Comparison of ENCODE assay signal across 8 cellular contexts in genomic region chr3:52471371-52472238, GRCh38. TPM values are rescaled to one million over a fixed set of nuclear protein-coding genes. Genes with fewer than 3 reads are reported as not detected.
A peak's percentile ranks its signal among the peaks of the same experiment; 100 is the strongest.
DNase-seq lines count a peak whose midpoint lies in the region; ATAC-seq, FAIRE-seq and TF ChIP-seq lines count a peak whose summit lies in the region.

No MANE protein-coding gene starts in this region.

- peaks cover 9% of the 10 kb centered on the region for H3K79me1 ChIP-seq in H1 (ENCODE audit: low read depth, low read length)

- H2BK5ac ChIP-seq in H1 (ENCODE audit: low read depth, low read length): 0 out of 2 replicates have a peak overlapping the region, but pooled peaks have one; percentile 3

- H2AFZ ChIP-seq in H1 (ENCODE audit: low read length): no peak overlapping the region

- no peaks in the 10 kb centered on the region for H3K4me1 Mint-ChIP-seq in activated CD4-positive, alpha-beta T cell treated with anti-CD3 and anti-CD28 coated beads for 36 hours
- H3K4me1 Mint-ChIP-seq in T-helper 2 cell treated with Interferon-gamma antibody and Interleukin-4, amounts not matched to agents 5 μg/mL and 100 μg/mL, for 36 hours (ENCODE audit: low read depth): no peaks in the 10 kb centered on the region

- H3K4me3 Mint-ChIP-seq in activated CD4-positive, alpha-beta T cell treated with anti-CD3 and anti-CD28 coated beads for 36 hours: no peak overlapping the region
- no peak overlapping the region for H3K4me3 Mint-ChIP-seq in T-helper 2 cell treated with Interferon-gamma antibody and Interleukin-4, amounts not matched to agents 5 μg/mL and 100 μg/mL, for 36 hours

- H4K5ac ChIP-seq in H1 (ENCODE audit: insufficient read length, low read depth, low read length): no peak overlapping the region

- H3K27me3 ChIP-seq in H1 (replicated peaks in 1 of 4; ENCODE audit: control insufficient read depth in 3 of 4, extremely low read depth in 1 of 4, insufficient read depth in 3 of 4, low read length in 3 of 4): no peaks in the 10 kb centered on the region; a peak in 1 of 7 replicates

- H3K27ac Mint-ChIP-seq in activated CD4-positive, alpha-beta T cell treated with anti-CD3 and anti-CD28 coated beads for 36 hours: no peak overlapping the region
- H3K27ac Mint-ChIP-seq in T-helper 2 cell treated with Interferon-gamma antibody and Interleukin-4, amounts not matched to agents 5 μg/mL and 100 μg/mL, for 36 hours: no peak overlapping the region

- peaks cover 22% of the 10 kb centered on the region for H3K36me3 Mint-ChIP-seq in activated CD4-positive, alpha-beta T cell treated with anti-CD3 and anti-CD28 coated beads for 36 hours (ENCODE audit: low read depth)
- peaks cover 30% of the 10 kb centered on the region for H3K36me3 Mint-ChIP-seq in T-helper 2 cell treated with Interferon-gamma antibody and Interleukin-4, amounts not matched to agents 5 μg/mL and 100 μg/mL, for 36 hours (ENCODE audit: low read depth)

- CTCF ChIA-PET in activated CD4-positive, alpha-beta T cell treated with anti-CD3 and anti-CD28 coated beads for 36 hours (lab: Charles Lee): interaction anchor here (0.6 to 1.2 kb wide), 6 partner anchors 11 to 155 kb away, joined by 3 to 4 read pairs (median 3); no protein-coding TSS in a partner anchor
- CTCF ChIA-PET in RWPE1 (lab: Yijun Ruan, JAX) (interaction anchor here (0.6 to 0.7 kb wide), 4 partner anchors 15 to 193 kb away, joined by 3 to 7 read pairs (median 4); no protein-coding TSS in a partner anchor), H1 (lab: Charles Lee; ENCODE audit: partially characterized antibody) (interaction anchor here (0.5 to 8.1 kb wide), 30 partner anchors 8 to 408 kb away, joined by 3 to 79 read pairs (median 4); partner anchors contain the start of genes NISCH, SEMA3G, STAB1 and UQCC5)

- no peak for FAIRE-seq in H1 (lab: Jason Lieb, UNC)

- no peak overlapping the region for H2BK20ac ChIP-seq in H1 (ENCODE audit: low read length)

- TF ChIP-seq EP300 in H1 (IDR thresholded peaks at IDR 0.05; ENCODE audit: borderline replicate concordance in 1 of 2, low read depth in 2 of 2, low read length in 2 of 2): no peak

- no peak overlapping the region for H3K4ac ChIP-seq in H1 (replicated peaks; ENCODE audit: insufficient read length, low read depth, low read length)

- H3K9me3 Mint-ChIP-seq in activated CD4-positive, alpha-beta T cell treated with anti-CD3 and anti-CD28 coated beads for 36 hours (ENCODE audit: low read depth): no peaks in the 10 kb centered on the region
- no peaks in the 10 kb centered on the region for H3K9me3 Mint-ChIP-seq in T-helper 2 cell treated with Interferon-gamma antibody and Interleukin-4, amounts not matched to agents 5 μg/mL and 100 μg/mL, for 36 hours

- peak overlapping the region; percentile 73 for H3K27ac ChIP-seq in RWPE1
- H3K27ac ChIP-seq in H1 (ENCODE audit: low read depth, low read length): no peak overlapping the region

- no peak overlapping the region for H3K18ac ChIP-seq in H1 (ENCODE audit: extremely low read depth, low read length)

- TF ChIP-seq RAD21 in H1 (IDR thresholded peaks at IDR 0.05 in 1 of 2, conservative IDR thresholded peaks at IDR 0.05 in 1 of 2; ENCODE audit: low read depth in 2 of 2, low read length in 2 of 2): peak; percentile 63 to 72

- H2BK12ac ChIP-seq in H1 (ENCODE audit: low read depth, low read length): no peak overlapping the region

- no peaks in the 10 kb centered on the region for H3K23me2 ChIP-seq in H1 (ENCODE audit: low read depth, low read length)

- H3K9ac ChIP-seq in H1 (replicated peaks in 1 of 4; ENCODE audit: extremely low read depth in 1 of 4, low read depth in 3 of 4, low read length in 3 of 4): no peak overlapping the region

- ATAC-seq in activated CD4-positive, alpha-beta T cell treated with anti-CD3 and anti-CD28 coated beads for 36 hours: peak; percentile 81
- ATAC-seq in mucosa of descending colon (peak; percentile 71), HG02763 (IDR thresholded peaks at IDR 0.05; ENCODE audit: unreplicated experiment) (no peak)

- WGBS in H1 (ENCODE audit: extremely low coverage in 1 of 2, insufficient coverage in 1 of 2, insufficient read length in 1 of 2, insufficient replicate concordance in 2 of 2, low coverage in 1 of 2, low lambda C conversion rate in 2 of 2, missing lambda C conversion rate in 1 of 2), 2 experiments: 80% methylated on average over 26 of the region's 26 CpGs; no CpG with 5 or more reads in 1 of the 2 experiments

- POLR2A ChIA-PET in activated CD4-positive, alpha-beta T cell treated with anti-CD3 and anti-CD28 coated beads for 36 hours (lab: Charles Lee): interaction anchor here (0.6 kb wide), 1 partner anchor 1003 kb away, joined by 8 read pairs; no protein-coding TSS in a partner anchor
- POLR2A ChIA-PET in RWPE1 (lab: Yijun Ruan, JAX; ENCODE audit: low non-redundant PET) (no interaction called here), H1 (lab: Charles Lee; ENCODE audit: partially characterized antibody) (interaction anchor here (1.0 to 1.6 kb wide), 2 partner anchors 14 to 20 kb away, joined by 3 to 7 read pairs; no protein-coding TSS in a partner anchor)

- H4K91ac ChIP-seq in H1 (replicated peaks; ENCODE audit: insufficient read length, low read length): no peak overlapping the region

- H3K9me3 ChIP-seq in H1 (ENCODE audit: insufficient read depth in 2 of 2, low read depth in 1 of 2, low read length in 1 of 2) (no peaks in the 10 kb centered on the region), mucosa of descending colon (no peaks in the 10 kb centered on the region)

- peak overlapping the region; percentile 15; the same call in 1 of the 2 replicates for H4K8ac ChIP-seq in H1 (ENCODE audit: extremely low read depth, insufficient read depth, low read length)

- H2BK15ac ChIP-seq in H1 (ENCODE audit: low read length): no peak overlapping the region

- no peak overlapping the region for H3K14ac ChIP-seq in H1 (ENCODE audit: insufficient read length)

- H3K4me1 ChIP-seq in H1 (replicated peaks in 1 of 4; ENCODE audit: control insufficient read depth in 3 of 4, insufficient read depth in 4 of 4, low read length in 3 of 4): no peaks in the 10 kb centered on the region; a peak in 3 of 7 replicates
- no peaks in the 10 kb centered on the region for H3K4me1 ChIP-seq in mucosa of descending colon (ENCODE audit: low read depth)

- H3K56ac ChIP-seq in H1 (replicated peaks; ENCODE audit: insufficient read length, low read depth, low read length): no peak overlapping the region

- intact Hi-C loops in activated CD4-positive, alpha-beta T cell treated with anti-CD3 and anti-CD28 coated beads for 36 hours (cut with DNase I, micrococcal nuclease): no loop called here
- intact Hi-C loops in mucosa of descending colon (cut with DNase I, micrococcal nuclease): no loop called here

- H3K4me2 ChIP-seq in H1 (ENCODE audit: insufficient read depth in 1 of 2, low read depth in 2 of 2, low read length in 2 of 2): no peak overlapping the region

- peak; percentile 63 for DNase-seq in activated CD4-positive, alpha-beta T cell treated with anti-CD3 and anti-CD28 coated beads for 36 hours
- no peak for DNase-seq in activated CD4-positive, alpha-beta T cell treated with anti-CD3 and anti-CD28 coated beads, Interleukin-2, amount 50 U/mL, for 1 hour
- DNase-seq in RWPE1 (ENCODE audit: low spot score) (peak; percentile 23), H1 (ENCODE audit: low read depth in 1 of 2, low spot score in 2 of 2) (peak in 1 of 2 experiments; percentile 85), mucosa of descending colon (peak in 2 of 3 donors; percentile 62 to 76), activated gamma-delta T cell (lab: John Stamatoyannopoulos, UW) (no peak)
- no peak for DNase-seq in T-helper 2 cell treated with Interferon-gamma antibody and Interleukin-4, amounts not matched to agents 5 μg/mL and 100 μg/mL, for 36 hours (ENCODE audit: low spot score)

- H2AK5ac ChIP-seq in H1 (ENCODE audit: low read depth, low read length): no peak overlapping the region

- peak; percentile 76 for TF ChIP-seq CTCF in RWPE1 (conservative IDR thresholded peaks at IDR 0.05; ENCODE audit: low read depth)
- TF ChIP-seq CTCF in H1 (IDR thresholded peaks at IDR 0.05; ENCODE audit: control extremely low read depth in 1 of 3, insufficient read depth in 1 of 3, low read depth in 1 of 3, low read length in 3 of 3): peak; percentile 59 to 87 (median 76)
- peak; percentile 40 for TF ChIP-seq CTCF in mucosa of descending colon (IDR thresholded peaks at IDR 0.05)

- no peak overlapping the region for H3K23ac ChIP-seq in H1 (ENCODE audit: insufficient read length)

- H3K27me3 Mint-ChIP-seq in activated CD4-positive, alpha-beta T cell treated with anti-CD3 and anti-CD28 coated beads for 36 hours: no peaks in the 10 kb centered on the region
- no peaks in the 10 kb centered on the region for H3K27me3 Mint-ChIP-seq in T-helper 2 cell treated with Interferon-gamma antibody and Interleukin-4, amounts not matched to agents 5 μg/mL and 100 μg/mL, for 36 hours (ENCODE audit: low read depth)

- no peak overlapping the region for H2BK120ac ChIP-seq in H1 (replicated peaks; ENCODE audit: low read depth, low read length)

- H3K4me3 ChIP-seq in H1 (ENCODE audit: extremely low read depth in 1 of 4, insufficient read depth in 2 of 4, low read depth in 3 of 4, low read length in 4 of 4) (no peak overlapping the region), mucosa of descending colon (no peak overlapping the region)

- H3K79me2 ChIP-seq in H1 (ENCODE audit: control insufficient read depth in 1 of 2, insufficient read depth in 2 of 2, low read length in 2 of 2): peaks cover 0 to 5% of the 10 kb centered on the region in 2 experiments; a peak in 1 of 4 replicates

- H4K20me1 ChIP-seq in H1 (replicated peaks in 1 of 2; ENCODE audit: control insufficient read depth in 1 of 2, insufficient read depth in 2 of 2, low read length in 2 of 2): peaks cover 2 to 23% of the 10 kb centered on the region in 2 experiments

- peaks cover 24 to 51% (median 40%) of the 10 kb centered on the region in 4 experiments for H3K36me3 ChIP-seq in H1 (ENCODE audit: control insufficient read depth in 2 of 4, insufficient read depth in 4 of 4, low read length in 3 of 4)
- no peaks in the 10 kb centered on the region for H3K36me3 ChIP-seq in mucosa of descending colon (ENCODE audit: low read depth)

- no peak for TF ChIP-seq POLR2A in H1 (IDR thresholded peaks at IDR 0.05; ENCODE audit: control extremely low read depth in 1 of 2, low read depth in 2 of 2, low read length in 2 of 2)

RNA-seq across cellular contexts. Expression of gene NISCH, which starts 16.2 kb away (rescaled TPM):
- 10 to 100 TPM; 61.4 to 68.9 TPM for total RNA-seq in activated CD4-positive, alpha-beta T cell treated with anti-CD3 and anti-CD28 coated beads for 36 hours
- 67.0 and 71.9 TPM in 2 replicates for total RNA-seq in H1 (2021; fragmentation: NEBNext Ultra II Directional; extraction: Animal tissue kit (Norgen Biotek cat#: 25700))
- polyA plus RNA-seq in H1 (2011; rRNA removed): 71.2 and 108 TPM in 2 replicates
- polyA plus RNA-seq in H1 (2011; cell fraction: cytosol; rRNA removed): 71.7 TPM
- 289 TPM for polyA plus RNA-seq in H1 (2011; cell fraction: nucleus; rRNA removed)
- polyA plus RNA-seq in H1 (2012, experiment 1 of 2): 48.9 to 72.2 TPM (median 62.2 TPM) in 4 replicates
- polyA plus RNA-seq in H1 (2012, experiment 2 of 2): 33.3 TPM
- polyA plus RNA-seq in H1 (2013, experiment 1 of 2): 50.4 TPM
- polyA plus RNA-seq in H1 (2013, experiment 2 of 2): 45.9 TPM
- polyA minus RNA-seq in H1 (2011; rRNA and poly(A)+ RNA removed): 106 and 112 TPM in 2 replicates
- 60.0 TPM for polyA minus RNA-seq in H1 (2011; cell fraction: cytosol; rRNA and poly(A)+ RNA removed)
- polyA minus RNA-seq in H1 (2011; cell fraction: nucleus; rRNA and poly(A)+ RNA removed): 121 TPM
- total RNA-seq in mucosa of descending colon: 10 to 100 TPM; 57.6 to 91.0 (median 72.1) TPM

RNA-seq across cellular contexts. Expression of gene TNNC1, which starts 17.8 kb away (rescaled TPM):
- 1 to 10 TPM; 2.7 to 4.2 TPM for total RNA-seq in activated CD4-positive, alpha-beta T cell treated with anti-CD3 and anti-CD28 coated beads for 36 hours
- 5.8 and 9.5 TPM in 2 replicates for total RNA-seq in H1 (2021; fragmentation: NEBNext Ultra II Directional; extraction: Animal tissue kit (Norgen Biotek cat#: 25700))
- polyA plus RNA-seq in H1 (2011; rRNA removed): 16.4 and 18.5 TPM in 2 replicates
- polyA plus RNA-seq in H1 (2011; cell fraction: cytosol; rRNA removed): 29.5 TPM
- polyA plus RNA-seq in H1 (2011; cell fraction: nucleus; rRNA removed): 12.1 TPM
- polyA plus RNA-seq in H1 (2012, experiment 1 of 2): 11.7 to 13.0 TPM (median 12.0 TPM) in 4 replicates
- 12.9 TPM for polyA plus RNA-seq in H1 (2012, experiment 2 of 2)
- 5.0 TPM for polyA plus RNA-seq in H1 (2013, experiment 1 of 2)
- polyA plus RNA-seq in H1 (2013, experiment 2 of 2): 4.6 TPM
- 2.8 and 5.0 TPM in 2 replicates for polyA minus RNA-seq in H1 (2011; rRNA and poly(A)+ RNA removed)
- 4.1 TPM for polyA minus RNA-seq in H1 (2011; cell fraction: cytosol; rRNA and poly(A)+ RNA removed)
- polyA minus RNA-seq in H1 (2011; cell fraction: nucleus; rRNA and poly(A)+ RNA removed): 5.0 TPM
- 1 to 10 TPM in 2 of 3 donors, under 1 TPM in 1; 0.60 to 6.3 (median 2.5) TPM for total RNA-seq in mucosa of descending colon

RNA-seq across cellular contexts. Expression of gene STAB1, which starts 23.5 kb away (rescaled TPM):
- total RNA-seq in activated CD4-positive, alpha-beta T cell treated with anti-CD3 and anti-CD28 coated beads for 36 hours: under 1 TPM; 0.09 to 0.14 TPM
- total RNA-seq in H1 (2021; fragmentation: NEBNext Ultra II Directional; extraction: Animal tissue kit (Norgen Biotek cat#: 25700)): 1.8 and 1.9 TPM in 2 replicates
- 1.0 and 1.3 TPM in 2 replicates for polyA plus RNA-seq in H1 (2011; rRNA removed)
- 0.78 TPM for polyA plus RNA-seq in H1 (2011; cell fraction: cytosol; rRNA removed)
- polyA plus RNA-seq in H1 (2011; cell fraction: nucleus; rRNA removed): 3.9 TPM
- 0.64 to 1.5 TPM (median 1.2 TPM) in 4 replicates for polyA plus RNA-seq in H1 (2012, experiment 1 of 2)
- 0.62 TPM for polyA plus RNA-seq in H1 (2012, experiment 2 of 2)
- 1.2 TPM for polyA plus RNA-seq in H1 (2013, experiment 1 of 2)
- 0.99 TPM for polyA plus RNA-seq in H1 (2013, experiment 2 of 2)
- polyA minus RNA-seq in H1 (2011; rRNA and poly(A)+ RNA removed): 0.85 and 1.4 TPM in 2 replicates
- polyA minus RNA-seq in H1 (2011; cell fraction: cytosol; rRNA and poly(A)+ RNA removed): 1.7 TPM
- polyA minus RNA-seq in H1 (2011; cell fraction: nucleus; rRNA and poly(A)+ RNA removed): 2.0 TPM
- total RNA-seq in mucosa of descending colon: 100 to 1,000 TPM in 2 of 3 donors, 10 to 100 TPM in 1; 51.7 to 187 (median 145) TPM

RNA-seq across cellular contexts. Expression of gene SEMA3G, which starts 26.7 kb away (rescaled TPM):
- not detected for total RNA-seq in activated CD4-positive, alpha-beta T cell treated with anti-CD3 and anti-CD28 coated beads for 36 hours
- 1.5 TPM in 2 replicates for total RNA-seq in H1 (2021; fragmentation: NEBNext Ultra II Directional; extraction: Animal tissue kit (Norgen Biotek cat#: 25700))
- polyA plus RNA-seq in H1 (2011; rRNA removed): 0.95 and 2.4 TPM in 2 replicates
- 1.0 TPM for polyA plus RNA-seq in H1 (2011; cell fraction: cytosol; rRNA removed)
- 2.2 TPM for polyA plus RNA-seq in H1 (2011; cell fraction: nucleus; rRNA removed)
- 1.0 to 1.8 TPM (median 1.2 TPM) in 4 replicates for polyA plus RNA-seq in H1 (2012, experiment 1 of 2)
- 0.50 TPM for polyA plus RNA-seq in H1 (2012, experiment 2 of 2)
- polyA plus RNA-seq in H1 (2013, experiment 1 of 2): 1.3 TPM
- polyA plus RNA-seq in H1 (2013, experiment 2 of 2): 1.1 TPM
- polyA minus RNA-seq in H1 (2011; rRNA and poly(A)+ RNA removed): 1.1 and 1.4 TPM in 2 replicates
- polyA minus RNA-seq in H1 (2011; cell fraction: cytosol; rRNA and poly(A)+ RNA removed): 1.5 TPM
- 1.8 TPM for polyA minus RNA-seq in H1 (2011; cell fraction: nucleus; rRNA and poly(A)+ RNA removed)
- total RNA-seq in mucosa of descending colon: 10 to 100 TPM in 1 of 3 donors, 1 to 10 TPM in 2; 2.7 to 10.2 (median 3.1) TPM

Comparison
In these comparisons a context has a peak if more than half of its experiments do, and no peak if none do; other contexts are left out.
1. DNase-seq: peak in activated CD4-positive, alpha-beta T cell treated with anti-CD3 and anti-CD28 coated beads for 36 hours (single experiment), RWPE1 (single experiment) and mucosa of descending colon (2 of 3); none in activated CD4-positive, alpha-beta T cell treated with anti-CD3 and anti-CD28 coated beads, Interleukin-2, amount 50 U/mL, for 1 hour (single experiment), activated gamma-delta T cell (single experiment) and T-helper 2 cell treated with Interferon-gamma antibody and Interleukin-4, amounts not matched to agents 5 μg/mL and 100 μg/mL, for 36 hours (single experiment).
2. RNA of gene STAB1, which starts 23.5 kb away (total RNA-seq): 51.7 to 187 TPM in mucosa of descending colon; 1.8 to 1.9 TPM in H1 and 0.09 to 0.14 TPM in activated CD4-positive, alpha-beta T cell treated with anti-CD3 and anti-CD28 coated beads for 36 hours; every median in the first group is over 10 times any median in the second.
3. Peak in every context shown above with its lines, with median percentiles within 50 percentile points of each other: CTCF ChIP-seq.